ENCODE assay signal across 19 cellular contexts in genomic region chr1:151002006-151002405, GRCh38. TPM values are rescaled to one million over a fixed set of nuclear protein-coding genes. Genes with fewer than 3 reads are reported as not detected.
DNase-seq lines count a peak whose midpoint lies in the region; ATAC-seq and TF ChIP-seq lines count a peak whose summit lies in the region.
"Had no signal": no experiment of that assay in that cellular context is flagged by ENCODE, and none has a peak within 500 bp of the region (broad histone marks: within the 10 kb centered on the region; RNA-seq: fewer than 3 reads in every experiment).

No MANE protein-coding gene starts in this region.

- H3K27ac Mint-ChIP-seq in natural killer cell treated with Interleukin-12 subunit alpha and Interleukin-12 subunit beta and Interleukin-15 and Interleukin-18, amount 100 ng/mL, for 72 hours, result peak overlapping the region; percentile 37 to 93
- H3K27ac Mint-ChIP-seq in natural killer cell, result no peak overlapping the region

- H3K4me1 Mint-ChIP-seq in natural killer cell treated with Interleukin-12 subunit alpha and Interleukin-12 subunit beta and Interleukin-15 and Interleukin-18, amount 100 ng/mL, for 72 hours (ENCODE audit: low read depth in 2 of 2), result peaks cover 35 to 38% of the 10 kb centered on the region in 2 donors
- peaks cover 20 to 30% of the 10 kb centered on the region in 2 donors for H3K4me1 Mint-ChIP-seq in natural killer cell

- H3K36me3 Mint-ChIP-seq in natural killer cell treated with Interleukin-12 subunit alpha and Interleukin-12 subunit beta and Interleukin-15 and Interleukin-18, amount 100 ng/mL, for 72 hours, result no peaks in the 10 kb centered on the region
- H3K36me3 Mint-ChIP-seq in natural killer cell, result no peaks in the 10 kb centered on the region

- H3K27ac ChIP-seq in cingulate gyrus (ENCODE audit: low read depth, low read length), result peak overlapping the region; percentile 41

- TF ChIP-seq CTCF in natural killer cell (IDR thresholded peaks at IDR 0.05), result no peak

- ATAC-seq in natural killer cell treated with Interleukin-12 subunit alpha and Interleukin-12 subunit beta and Interleukin-15 and Interleukin-18, amount 100 ng/mL, for 72 hours, result no peak
- no peak for ATAC-seq in natural killer cell
- ATAC-seq in GM21360 (IDR thresholded peaks at IDR 0.05; ENCODE audit: unreplicated experiment), result no peak
- ATAC-seq: effector memory CD8-positive, alpha-beta T cell had no signal

- no peaks in the 10 kb centered on the region for H3K9me3 Mint-ChIP-seq in natural killer cell treated with Interleukin-12 subunit alpha and Interleukin-12 subunit beta and Interleukin-15 and Interleukin-18, amount 100 ng/mL, for 72 hours
- H3K9me3 Mint-ChIP-seq in natural killer cell, result no peaks in the 10 kb centered on the region
- H3K9me3 Mint-ChIP-seq: effector memory CD8-positive, alpha-beta T cell had no signal

- H3K4me3 Mint-ChIP-seq in natural killer cell treated with Interleukin-12 subunit alpha and Interleukin-12 subunit beta and Interleukin-15 and Interleukin-18, amount 100 ng/mL, for 72 hours, result no peak overlapping the region
- H3K4me3 Mint-ChIP-seq in natural killer cell, result no peak overlapping the region

- H3K27me3 Mint-ChIP-seq in natural killer cell treated with Interleukin-12 subunit alpha and Interleukin-12 subunit beta and Interleukin-15 and Interleukin-18, amount 100 ng/mL, for 72 hours, result no peaks in the 10 kb centered on the region
- H3K27me3 Mint-ChIP-seq in natural killer cell (ENCODE audit: low read depth in 2 of 2), result no peaks in the 10 kb centered on the region

- intact Hi-C loops in natural killer cell (cut with micrococcal nuclease), result no loop called here

- DNase-seq in natural killer cell treated with Interleukin-12 subunit alpha and Interleukin-12 subunit beta and Interleukin-15 and Interleukin-18, amount 100 ng/mL, for 72 hours (ENCODE audit: low spot score), result no peak
- DNase-seq in natural killer cell (no peak), MV-4-11 (lab: John Stamatoyannopoulos, UW) (peak; percentile 45), globus pallidus (ENCODE audit: low spot score) (no peak)
- no peak for DNase-seq in stimulated activated CD4-positive, alpha-beta T cell treated with anti-CD3 and anti-CD28 coated beads, Interleukin-2, amount 100 ng/mL, for 48 hours
- DNase-seq: activated CD4-positive, alpha-beta T cell treated with anti-CD3 and anti-CD28 coated beads, Interleukin-2, amount 50 U/mL, for 4 hours; activated T-cell treated with anti-CD3 and anti-CD28 coated beads, Interleukin-2, amount 50 U/mL, for 1 hour; amygdala; central memory CD4-positive, alpha-beta T cell; DMS53; effector memory CD8-positive, alpha-beta T cell; head of caudate nucleus; NCI-H1436; NCI-H2171 treated with DMSO at 0.1 percent for 48 hours; SK-N-SH had no signal

RNA-seq across cellular contexts. Expression of gene MINDY1, which starts 4.7 kb away (rescaled TPM):
- total RNA-seq in natural killer cell treated with Interleukin-12 subunit alpha and Interleukin-12 subunit beta and Interleukin-15 and Interleukin-18, amount 100 ng/mL, for 72 hours, result 10 to 100 TPM; 17.1 to 39.0 TPM
- 10 to 100 TPM; 14.0 to 15.6 (median 15.2) TPM for total RNA-seq in natural killer cell

RNA-seq across cellular contexts. Expression of gene PRUNE1, which starts 6.2 kb away (rescaled TPM):
- total RNA-seq in natural killer cell treated with Interleukin-12 subunit alpha and Interleukin-12 subunit beta and Interleukin-15 and Interleukin-18, amount 100 ng/mL, for 72 hours, result 10 to 100 TPM; 12.7 to 13.1 TPM
- total RNA-seq in natural killer cell, result 10 to 100 TPM; 11.4 to 14.1 (median 13.5) TPM

RNA-seq across cellular contexts. Expression of gene ANXA9, which starts 19.9 kb away (rescaled TPM):
- not detected for total RNA-seq in natural killer cell treated with Interleukin-12 subunit alpha and Interleukin-12 subunit beta and Interleukin-15 and Interleukin-18, amount 100 ng/mL, for 72 hours
- total RNA-seq in natural killer cell, result under 1 TPM in 1 of 3 donors, not detected in 2; 0.25 TPM
- total RNA-seq: LHCN-M2, myocyte had no signal

RNA-seq across cellular contexts. Expression of gene CERS2, which starts 27.4 kb away (rescaled TPM):
- 100 to 1,000 TPM; 170 to 211 TPM for total RNA-seq in natural killer cell treated with Interleukin-12 subunit alpha and Interleukin-12 subunit beta and Interleukin-15 and Interleukin-18, amount 100 ng/mL, for 72 hours
- 100 to 1,000 TPM; 122 to 129 (median 127) TPM for total RNA-seq in natural killer cell

RNA-seq across cellular contexts. Expression of gene BNIPL, which starts 34.4 kb away (rescaled TPM):
- total RNA-seq in natural killer cell treated with Interleukin-12 subunit alpha and Interleukin-12 subunit beta and Interleukin-15 and Interleukin-18, amount 100 ng/mL, for 72 hours, result 1 to 10 TPM; 1.4 to 3.8 TPM
- under 1 TPM; 0.28 to 0.39 (median 0.33) TPM for total RNA-seq in natural killer cell

Comparison
In these comparisons a context has a peak if more than half of its experiments do, and no peak if none do; other contexts are left out.
1. H3K27ac Mint-ChIP-seq: peak in natural killer cell treated with Interleukin-12 subunit alpha and Interleukin-12 subunit beta and Interleukin-15 and Interleukin-18, amount 100 ng/mL, for 72 hours (2 of 2); none in natural killer cell (0 of 2).